Comparison of ENCODE assay signal across 15 cellular contexts in the genomic region with DNA sequence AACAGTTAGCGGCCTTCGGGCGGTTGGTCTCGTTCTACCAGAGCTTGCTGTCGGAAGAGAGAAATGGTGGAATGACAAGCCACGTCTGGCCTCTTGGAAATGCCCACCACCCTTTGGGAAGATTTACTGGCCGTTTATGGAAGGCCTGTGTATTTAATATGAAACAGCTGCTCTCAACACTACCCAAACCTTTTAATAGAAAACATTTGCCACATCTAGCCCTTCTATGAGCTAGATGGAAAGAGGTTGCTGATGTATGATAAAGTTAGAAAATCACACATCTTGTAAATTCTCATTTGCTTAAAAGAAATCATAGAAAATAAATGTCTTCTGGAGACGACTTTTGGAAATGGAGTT. TPM values are rescaled to one million over a fixed set of nuclear protein-coding genes. Genes with fewer than 3 reads are reported as not detected.
A peak's percentile ranks its signal among the peaks of the same experiment; 100 is the strongest.
DNase-seq lines count a peak whose midpoint lies in the region; ATAC-seq, FAIRE-seq and TF ChIP-seq lines count a peak whose summit lies in the region.
"Had no signal": no experiment of that assay in that cellular context is flagged by ENCODE, and none has a peak within 500 bp of the region (broad histone marks: within the 10 kb centered on the region; RNA-seq: fewer than 3 reads in every experiment).

No MANE protein-coding gene starts in this region.

- no peaks in the 10 kb centered on the region for H3K36me3 ChIP-seq in small intestine (ENCODE audit: control insufficient read depth in 2 of 2, insufficient read depth in 2 of 2, low read length in 2 of 2)
- peaks cover 7% of the 10 kb centered on the region; the same call in 1 of the 2 replicates for H3K36me3 ChIP-seq in WERI-Rb-1

- H3K4me1 ChIP-seq in small intestine (ENCODE audit: control insufficient read depth in 2 of 2, insufficient read depth in 1 of 2, low read depth in 1 of 2, low read length in 1 of 2): no peaks in the 10 kb centered on the region
- H3K4me1 ChIP-seq: ascending aorta had no signal

- H3K9me3 Mint-ChIP-seq in activated naive CD8-positive, alpha-beta T cell treated with anti-CD3 and anti-CD28 coated beads, Interleukin-2, amount 50 U/mL, for 24 hours: peaks cover 4% of the 10 kb centered on the region
- no peaks in the 10 kb centered on the region for H3K9me3 Mint-ChIP-seq in glutamatergic neuron (ENCODE audit: unreplicated experiment)

- peaks cover 32% of the 10 kb centered on the region for H3K27me3 Mint-ChIP-seq in activated naive CD8-positive, alpha-beta T cell treated with anti-CD3 and anti-CD28 coated beads, Interleukin-2, amount 50 U/mL, for 24 hours
- H3K27me3 Mint-ChIP-seq in glutamatergic neuron (ENCODE audit: unreplicated experiment): no peaks in the 10 kb centered on the region

- ATAC-seq in activated naive CD8-positive, alpha-beta T cell treated with anti-CD3 and anti-CD28 coated beads, Interleukin-2, amount 50 U/mL, for 24 hours: no peak

- DNase-seq in NCI-H1092 treated with DMSO at 0.1 percent for 48 hours (lab: John Stamatoyannopoulos, UW) (peak; percentile 33), NCI-H1092 (lab: John Stamatoyannopoulos, UW) (no peak), glutamatergic neuron (no peak), small intestine (no peak), NCI-H2196 (lab: John Stamatoyannopoulos, UW; ENCODE audit: unreplicated experiment) (no peak), WERI-Rb-1 (no peak), nucleus accumbens (lab: John Stamatoyannopoulos, UW) (no peak)
- no peak for DNase-seq in activated naive CD8-positive, alpha-beta T cell treated with anti-CD3 and anti-CD28 coated beads, Interleukin-2, amount 50 U/mL, for 24 hours
- DNase-seq: hippocampal formation, IMR-90, NCI-H1694 treated with DMSO at 0.1 percent for 48 hours, SHP77 treated with DMSO at 0.1 percent for 48 hours had no signal

- peaks cover 3% of the 10 kb centered on the region for H3K4me1 Mint-ChIP-seq in activated naive CD8-positive, alpha-beta T cell treated with anti-CD3 and anti-CD28 coated beads, Interleukin-2, amount 50 U/mL, for 24 hours
- peaks cover 4% of the 10 kb centered on the region for H3K4me1 Mint-ChIP-seq in glutamatergic neuron (ENCODE audit: low read depth, unreplicated experiment)

- H3K27ac ChIP-seq in small intestine (ENCODE audit: low read depth in 1 of 2, low read length in 1 of 2) (peak overlapping the region; percentile 55 to 73), WERI-Rb-1 (no peak overlapping the region)

- FAIRE-seq in small intestine (lab: Jason Lieb, UNC): no peak
- FAIRE-seq: A204.1, endometrium had no signal

- H3K4me3 Mint-ChIP-seq in activated naive CD8-positive, alpha-beta T cell treated with anti-CD3 and anti-CD28 coated beads, Interleukin-2, amount 50 U/mL, for 24 hours: peak overlapping the region; percentile 13
- peak overlapping the region; percentile 58 for H3K4me3 Mint-ChIP-seq in glutamatergic neuron (ENCODE audit: unreplicated experiment)

- H3K27me3 ChIP-seq in small intestine (ENCODE audit: control insufficient read depth in 2 of 2, insufficient read depth in 2 of 2, low read length in 2 of 2) (no peaks in the 10 kb centered on the region), WERI-Rb-1 (ENCODE audit: insufficient read depth, low read depth, severe bottlenecking) (no peaks in the 10 kb centered on the region)
- H3K27me3 ChIP-seq: ascending aorta had no signal

- H3K4me3 ChIP-seq in small intestine (ENCODE audit: low read depth in 1 of 2, low read length in 2 of 2) (peak overlapping the region in 1 of 2 donors; percentile 45), WERI-Rb-1 (ENCODE audit: low read depth, low read length) (no peak overlapping the region)

- peaks cover 33% of the 10 kb centered on the region for H3K36me3 Mint-ChIP-seq in activated naive CD8-positive, alpha-beta T cell treated with anti-CD3 and anti-CD28 coated beads, Interleukin-2, amount 50 U/mL, for 24 hours (ENCODE audit: low read depth)
- peaks cover 4% of the 10 kb centered on the region for H3K36me3 Mint-ChIP-seq in glutamatergic neuron (ENCODE audit: unreplicated experiment)

- no peak overlapping the region for H3K27ac Mint-ChIP-seq in activated naive CD8-positive, alpha-beta T cell treated with anti-CD3 and anti-CD28 coated beads, Interleukin-2, amount 50 U/mL, for 24 hours
- no peak overlapping the region for H3K27ac Mint-ChIP-seq in glutamatergic neuron (ENCODE audit: unreplicated experiment)

- H3K9me3 ChIP-seq in small intestine (ENCODE audit: control insufficient read depth, low read depth) (no peaks in the 10 kb centered on the region), WERI-Rb-1 (ENCODE audit: severe bottlenecking) (no peaks in the 10 kb centered on the region)
- H3K9me3 ChIP-seq: ascending aorta had no signal

- 66 to 89% (median 78%) methylated on average over 8 of the region's 8 CpGs for whole genome bisulfite sequencing in small intestine, 3 donors

- TF ChIP-seq CTCF in glutamatergic neuron (IDR thresholded peaks at IDR 0.05; ENCODE audit: partially characterized antibody, unreplicated experiment) (no peak), WERI-Rb-1 (IDR thresholded peaks at IDR 0.05; ENCODE audit: low read depth, low read length) (no peak)

RNA-seq across cellular contexts. Expression of a gene that starts 24.6 kb away (rescaled TPM):
- total RNA-seq in glutamatergic neuron (ENCODE audit: unreplicated experiment): 47.7 TPM
- 10 to 100 TPM; 25.1 to 38.5 (median 26.3) TPM for polyA plus RNA-seq in small intestine

RNA-seq across cellular contexts. Expression of a gene that starts 40.1 kb away (rescaled TPM):
- not detected for total RNA-seq in glutamatergic neuron (ENCODE audit: unreplicated experiment)
- 10 to 100 TPM in 2 of 3 donors, 1 to 10 TPM in 1; 1.6 to 27.0 (median 10.8) TPM for polyA plus RNA-seq in small intestine
